ENCODE assay signal across 25 cellular contexts in genomic region chr4:66613591-66613990, GRCh38.
"Had no signal": no experiment of that assay in that cellular context is flagged by ENCODE, and none has a peak within 500 bp of the region (broad histone marks: within the 10 kb centered on the region; RNA-seq: fewer than 3 reads in every experiment).

No MANE protein-coding gene starts in this region.

- H3K27me3 ChIP-seq: adrenal gland, ascending aorta, brain microvascular endothelial cell, dorsolateral prefrontal cortex had no signal

- H3K27ac ChIP-seq: adrenal gland, ascending aorta, brain microvascular endothelial cell, coronary artery, dorsolateral prefrontal cortex, WERI-Rb-1 had no signal

- ATAC-seq: activated CD4-positive, CD25-positive, alpha-beta regulatory T cell treated with anti-CD3 and anti-CD28 coated beads, Interleukin-2, amount 50 U/mL, for 24 hours; activated CD8-positive, alpha-beta T cell treated with anti-CD3 and anti-CD28 coated beads for 36 hours; activated naive CD8-positive, alpha-beta T cell treated with anti-CD3 and anti-CD28 coated beads, Interleukin-2, amount 50 U/mL, for 24 hours; esophagus mucosa had no signal

- DNase-seq: activated B cell treated with CpG ODN at 0.5 μM for 24 hours; activated CD4-positive, alpha-beta T cell treated with anti-CD3 and anti-CD28 coated beads for 48 hours; activated CD4-positive, alpha-beta T cell treated with anti-CD3 and anti-CD28 coated beads, Interleukin-2, amount 50 U/mL, for 1 hour; activated CD4-positive, alpha-beta T cell treated with anti-CD3 and anti-CD28 coated beads, Interleukin-2, amount 50 U/mL, for 48 hours; activated CD8-positive, alpha-beta memory T cell treated with anti-CD3 and anti-CD28 coated beads for 24 hours; activated CD8-positive, alpha-beta T cell treated with anti-CD3 and anti-CD28 coated beads for 36 hours; activated effector memory CD4-positive, alpha-beta T cell treated with anti-CD3 and anti-CD28 coated beads, Interleukin-2, amount 50 U/mL, for 16 hours; activated naive CD4-positive, alpha-beta T cell treated with anti-CD3 and anti-CD28 coated beads for 36 hours; activated naive CD8-positive, alpha-beta T cell treated with anti-CD3 and anti-CD28 coated beads for 36 hours; activated naive CD8-positive, alpha-beta T cell treated with anti-CD3 and anti-CD28 coated beads, Interleukin-2, amount 50 U/mL, for 24 hours; activated T-cell treated with anti-CD3 and anti-CD28 coated beads, Interleukin-2, amount 50 U/mL, for 1 hour; activated T-cell treated with anti-CD3 and anti-CD28 coated beads, Interleukin-2, amount 50 U/mL, for 48 hours; adrenal gland; brain microvascular endothelial cell; dorsolateral prefrontal cortex; effector memory CD4-positive, alpha-beta T cell; endodermal cell; foreskin fibroblast; head of caudate nucleus; T1000; WERI-Rb-1 had no signal

- H3K4me1 ChIP-seq: adrenal gland, ascending aorta had no signal

- H3K36me3 ChIP-seq: adrenal gland, ascending aorta, brain microvascular endothelial cell, WERI-Rb-1 had no signal

- H3K4me3 ChIP-seq: adrenal gland, ascending aorta, coronary artery, dorsolateral prefrontal cortex had no signal
